Comparison of ENCODE assay signal across 9 cellular contexts in genomic region chr4:168440442-168441264, GRCh38. TPM values are rescaled to one million over a fixed set of nuclear protein-coding genes. Genes with fewer than 3 reads are reported as not detected.
A peak's percentile ranks its signal among the peaks of the same experiment; 100 is the strongest.
DNase-seq lines count a peak whose midpoint lies in the region; ATAC-seq and TF ChIP-seq lines count a peak whose summit lies in the region.
"Had no signal": no experiment of that assay in that cellular context is flagged by ENCODE, and none has a peak within 500 bp of the region (broad histone marks: within the 10 kb centered on the region; RNA-seq: fewer than 3 reads in every experiment).

No MANE protein-coding gene starts in this region.

- 74% methylated on average over 4 of the region's 4 CpGs for WGBS in mammary epithelial cell (ENCODE audit: low coverage, missing lambda C conversion rate)

- H3K4me2 ChIP-seq in mammary epithelial cell (ENCODE audit: insufficient read depth, low read depth, low read length): peak overlapping the region; percentile 7

- H3K27ac ChIP-seq in mammary epithelial cell (ENCODE audit: insufficient read depth, low read depth, low read length): peak overlapping the region; percentile 40
- H3K27ac ChIP-seq in upper lobe of right lung: no peak overlapping the region
- H3K27ac ChIP-seq: skin epidermis had no signal

- in situ Hi-C loops in ACHN (cut with HindIII; ENCODE audit: low pct_ligation_motif_present, low pct_unique_long_range_greater_than_20kb, low sequenced_read_pairs): no loop called here
- in situ Hi-C loops in mammary epithelial cell (cut with MboI; ENCODE audit: low sequenced_read_pairs in 2 of 2): no loop called here

- no peaks in the 10 kb centered on the region for H3K79me2 ChIP-seq in mammary epithelial cell (ENCODE audit: insufficient read depth, low read length)

- no peak for TF ChIP-seq CTCF in mammary epithelial cell (conservative IDR thresholded peaks at IDR 0.05 in 1 of 2, IDR thresholded peaks at IDR 0.05 in 1 of 2; ENCODE audit: extremely low read depth in 1 of 2, insufficient read depth in 1 of 2, low read depth in 1 of 2, low read length in 2 of 2)
- no peak for TF ChIP-seq CTCF in upper lobe of right lung (IDR thresholded peaks at IDR 0.05)

- H3K36me3 ChIP-seq in mammary epithelial cell (ENCODE audit: insufficient read depth, low read length) (no peaks in the 10 kb centered on the region), upper lobe of right lung (peaks cover 31% of the 10 kb centered on the region)

- dilution Hi-C loops in mammary epithelial cell (cut with HindIII; ENCODE audit: low sequenced_read_pairs): no loop called here

- H3K4me1 ChIP-seq in mammary epithelial cell (ENCODE audit: insufficient read depth, low read length) (peaks cover 17% of the 10 kb centered on the region), upper lobe of right lung (no peaks in the 10 kb centered on the region)

- intact Hi-C loops in mammary epithelial cell (cut with micrococcal nuclease): no loop called here
- intact Hi-C loops in upper lobe of right lung (cut with DNase I): no loop called here

- H2AFZ ChIP-seq in mammary epithelial cell (ENCODE audit: low read depth, low read length): peak overlapping the region; percentile 27

- H3K4me3 ChIP-seq in mammary epithelial cell (replicated peaks in 1 of 3; ENCODE audit: insufficient read depth in 1 of 3, low read depth in 2 of 3, low read length in 3 of 3): no peak overlapping the region
- H3K4me3 ChIP-seq in upper lobe of right lung: no peak overlapping the region
- H3K4me3 ChIP-seq: skin epidermis had no signal

- no TSS peak for BruUV-seq in mammary epithelial cell (replicated peaks; lab: Mats Ljungman, UMichigan)

- CTCF ChIA-PET in mammary epithelial cell (lab: Charles Lee; ENCODE audit: low non-redundant PET): no interaction called here

- H3K9me3 ChIP-seq in mammary epithelial cell (replicated peaks; ENCODE audit: insufficient read depth, low read length) (no peaks in the 10 kb centered on the region), upper lobe of right lung (no peaks in the 10 kb centered on the region)

- DNase-seq in ACHN: peak; percentile 92
- DNase-seq in mammary epithelial cell: peak; percentile 62
- DNase-seq in upper lobe of right lung: no peak
- no peak for DNase-seq in NCI-H524 (lab: John Stamatoyannopoulos, UW)
- DNase-seq in middle frontal gyrus (ENCODE audit: extremely low spot score, low spot score): no peak

- no peak overlapping the region for H3K9ac ChIP-seq in mammary epithelial cell (ENCODE audit: insufficient read depth, low read length)

- peak; percentile 99 for ATAC-seq in GM19467 (IDR thresholded peaks at IDR 0.05; ENCODE audit: unreplicated experiment)
- ATAC-seq in HG03457 (IDR thresholded peaks at IDR 0.05; ENCODE audit: unreplicated experiment): peak; percentile 100
- ATAC-seq in upper lobe of right lung: peak; percentile 56
- ATAC-seq in GM21360 (IDR thresholded peaks at IDR 0.05; ENCODE audit: unreplicated experiment): no peak

- H4K20me1 ChIP-seq in mammary epithelial cell (ENCODE audit: insufficient read depth, low read length): no peaks in the 10 kb centered on the region

- H3K27me3 ChIP-seq in mammary epithelial cell (ENCODE audit: insufficient read depth, low read length) (no peaks in the 10 kb centered on the region), upper lobe of right lung (no peaks in the 10 kb centered on the region)

RNA-seq across cellular contexts. Expression of gene DDX60L, which starts 39.6 kb away (rescaled TPM):
- 10 to 100 TPM in 1 of 2 donors, 1 to 10 TPM in 1; 6.8 to 12.2 TPM for total RNA-seq in mammary epithelial cell
- polyA plus RNA-seq in mammary epithelial cell: 5.7 TPM
- polyA minus RNA-seq in mammary epithelial cell: 11.7 TPM
- total RNA-seq in upper lobe of right lung: 48.0 TPM

RNA-seq across cellular contexts. Expression of gene PALLD, which starts 56.2 kb away (rescaled TPM):
- 100 to 1,000 TPM; 296 to 380 TPM for total RNA-seq in mammary epithelial cell
- polyA plus RNA-seq in mammary epithelial cell: 122 TPM
- 433 TPM for polyA minus RNA-seq in mammary epithelial cell
- total RNA-seq in upper lobe of right lung: 179 TPM

Comparison
In these comparisons a context has a peak if more than half of its experiments do, and no peak if none do; other contexts are left out.
1. DNase-seq: peak in ACHN (single experiment) and mammary epithelial cell (single experiment); none in upper lobe of right lung (single experiment), NCI-H524 (0 of 2) and middle frontal gyrus (single experiment).